Comparison of ENCODE assay signal across 30 cellular contexts in the genomic region with DNA sequence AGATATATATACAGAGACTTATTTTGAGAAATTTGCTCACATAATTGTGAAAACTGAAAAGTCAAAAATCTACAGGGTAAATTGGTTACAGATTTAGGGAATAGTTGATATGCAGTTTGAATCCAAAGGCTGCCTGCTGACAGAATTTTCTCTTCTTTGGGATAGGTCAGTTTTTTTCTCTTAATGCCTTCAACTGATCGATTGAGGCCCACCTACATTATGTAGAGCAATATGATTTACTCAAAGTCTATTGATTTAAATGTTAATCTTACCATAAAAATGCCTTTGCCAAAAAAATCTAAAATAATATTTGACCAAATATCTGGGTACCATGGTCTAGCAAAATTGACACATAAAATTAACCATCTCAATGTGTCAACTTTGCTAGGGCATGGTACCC.
"Had no signal": no experiment of that assay in that cellular context is flagged by ENCODE, and none has a peak within 500 bp of the region (broad histone marks: within the 10 kb centered on the region; RNA-seq: fewer than 3 reads in every experiment).

No MANE protein-coding gene starts in this region.

- H3K27me3 ChIP-seq: colonic mucosa, esophagus squamous epithelium, foreskin keratinocyte, gastrocnemius medialis, gastroesophageal sphincter, hepatocyte had no signal

- ATAC-seq: effector memory CD8-positive, alpha-beta T cell; esophagus mucosa; foreskin keratinocyte; gastrocnemius medialis; gastroesophageal sphincter; heart left ventricle; heart right ventricle had no signal

- H3K4me3 ChIP-seq: colonic mucosa, coronary artery, dorsolateral prefrontal cortex, esophagus muscularis mucosa, esophagus squamous epithelium, gastrocnemius medialis, gastroesophageal sphincter, heart left ventricle, heart right ventricle, hepatocyte had no signal

- H3K4me3 Mint-ChIP-seq: dendritic cell treated with granulocyte-macrophage colony-stimulating factor and Interleukin-4, amounts not matched to agents 40 ng/mL and 50 ng/mL, for 4 days; effector memory CD8-positive, alpha-beta T cell; endodermal cell had no signal

- H3K4me2 ChIP-seq: hepatocyte had no signal

- FAIRE-seq: colon, endometrium, endothelial cell of umbilical vein, frontal cortex had no signal

- H3K27ac ChIP-seq: colonic mucosa, coronary artery, dorsolateral prefrontal cortex, epithelial cell of prostate, esophagus muscularis mucosa, esophagus squamous epithelium, foreskin keratinocyte, gastrocnemius medialis, gastroesophageal sphincter, heart left ventricle, heart right ventricle, hepatocyte had no signal

- H3K9me3 ChIP-seq: colonic mucosa, esophagus muscularis mucosa, esophagus squamous epithelium, gastrocnemius medialis, gastroesophageal sphincter had no signal

- H3K4me1 ChIP-seq: colonic mucosa, foreskin keratinocyte had no signal

- H3K27me3 Mint-ChIP-seq: dendritic cell treated with granulocyte-macrophage colony-stimulating factor and Interleukin-4, amounts not matched to agents 40 ng/mL and 50 ng/mL, for 4 days had no signal

- H3K27ac Mint-ChIP-seq: dendritic cell treated with granulocyte-macrophage colony-stimulating factor and Interleukin-4, amounts not matched to agents 40 ng/mL and 50 ng/mL, for 4 days; effector memory CD8-positive, alpha-beta T cell; endodermal cell had no signal

- H3K36me3 ChIP-seq: colonic mucosa, esophagus muscularis mucosa, esophagus squamous epithelium, gastrocnemius medialis, gastroesophageal sphincter, heart left ventricle, heart right ventricle had no signal

- H2AFZ ChIP-seq: hepatocyte had no signal

- H3K4me1 Mint-ChIP-seq: endodermal cell had no signal

- DNase-seq: colonic mucosa; cortex of kidney; dermis blood vessel endothelial cell; dorsolateral prefrontal cortex; effector CD4-positive, alpha-beta T cell; effector CD8-positive, alpha-beta T cell; effector memory CD4-positive, alpha-beta T cell; effector memory CD8-positive, alpha-beta T cell; endodermal cell; erythroblast; esophagus squamous epithelium; foreskin fibroblast; foreskin keratinocyte; foreskin melanocyte; gastrocnemius medialis; glutamatergic neuron; head of caudate nucleus; heart left ventricle; heart right ventricle had no signal
